In the genomic region with DNA sequence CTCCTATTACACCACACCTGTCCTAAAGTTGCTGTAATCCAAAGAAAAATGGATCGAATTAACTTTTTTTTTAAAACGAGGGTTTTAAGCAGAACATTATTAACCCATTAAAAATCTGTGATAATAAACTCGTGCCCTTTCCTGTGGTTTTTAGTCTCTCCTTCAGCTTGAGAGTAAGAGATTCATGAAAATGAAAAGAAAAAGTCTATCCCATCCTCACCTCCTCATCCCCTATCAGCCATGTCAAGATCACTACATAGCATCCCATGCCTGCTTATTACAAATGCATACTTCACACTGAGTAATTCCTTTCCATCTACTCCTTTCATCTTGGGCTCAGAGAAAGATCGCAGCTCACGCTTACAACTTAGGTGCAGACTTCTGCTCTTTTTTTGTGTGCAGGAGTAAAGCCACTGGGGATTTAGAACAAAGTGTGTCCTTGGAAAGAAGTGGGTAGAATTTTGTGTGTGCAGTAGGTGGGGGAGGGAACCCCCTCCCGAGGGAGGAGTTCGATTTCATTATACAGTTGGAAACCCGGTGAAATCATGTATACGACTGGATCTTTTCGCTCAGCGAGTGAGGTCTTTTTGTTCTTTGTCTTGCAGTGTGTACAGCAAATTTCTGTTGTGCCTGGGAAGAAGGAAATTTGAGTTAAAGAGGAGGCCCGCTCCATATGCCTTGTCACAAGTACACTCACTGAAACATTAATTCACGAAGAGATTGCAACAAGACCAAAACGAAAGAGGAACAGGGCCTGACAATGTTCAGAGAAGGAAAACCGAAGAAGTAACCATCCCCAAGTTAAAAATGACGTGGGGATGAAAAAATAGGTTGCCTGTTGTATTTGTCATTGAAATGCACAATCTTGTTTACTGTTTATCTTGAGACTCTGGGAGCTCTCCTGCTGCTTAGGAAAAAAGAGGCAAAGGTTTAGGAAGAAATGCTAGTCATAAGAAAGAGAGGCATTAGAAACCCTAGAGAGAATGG, we compare ENCODE assay signal across 8 cellular contexts.
DNase-seq lines count a peak whose midpoint lies in the region; ATAC-seq and TF ChIP-seq lines count a peak whose summit lies in the region.

No MANE protein-coding gene starts in this region.

- H3K27ac ChIP-seq in effector memory CD4-positive, alpha-beta T cell (ENCODE audit: insufficient read depth, low read length, poor library complexity, severe bottlenecking): peak overlapping the region; percentile 33

- H3K9me3 ChIP-seq in NT2/D1 (ENCODE audit: insufficient read depth, low read length): no peaks in the 10 kb centered on the region
- no peaks in the 10 kb centered on the region for H3K9me3 ChIP-seq in effector memory CD4-positive, alpha-beta T cell (ENCODE audit: control insufficient read depth, low read length)

- no peaks in the 10 kb centered on the region for H3K36me3 Mint-ChIP-seq in progenitor cell of endocrine pancreas (ENCODE audit: insufficient read depth)

- H3K27me3 ChIP-seq in NT2/D1 (ENCODE audit: insufficient read depth, insufficient read length): no peaks in the 10 kb centered on the region
- H3K27me3 ChIP-seq in effector memory CD4-positive, alpha-beta T cell (replicated peaks; ENCODE audit: control insufficient read depth, insufficient read depth, low read length, poor library complexity, severe bottlenecking): no peaks in the 10 kb centered on the region

- H3K9me3 Mint-ChIP-seq in progenitor cell of endocrine pancreas (ENCODE audit: low read depth): no peaks in the 10 kb centered on the region

- H3K4me1 ChIP-seq in NT2/D1 (ENCODE audit: insufficient read depth, insufficient read length): peaks cover 2% of the 10 kb centered on the region
- peaks cover 3% of the 10 kb centered on the region for H3K4me1 ChIP-seq in effector memory CD4-positive, alpha-beta T cell (ENCODE audit: control insufficient read depth, insufficient read depth, low read length, poor library complexity, severe bottlenecking)

- H3K27me3 Mint-ChIP-seq in progenitor cell of endocrine pancreas: no peaks in the 10 kb centered on the region

- H3K36me3 ChIP-seq in NT2/D1 (ENCODE audit: insufficient read depth, insufficient read length, low read length): no peaks in the 10 kb centered on the region
- no peaks in the 10 kb centered on the region for H3K36me3 ChIP-seq in effector memory CD4-positive, alpha-beta T cell (ENCODE audit: control insufficient read depth, insufficient read depth, low read length)

- DNase-seq in NT2/D1 (ENCODE audit: low read depth, low spot score) (peak; percentile 57), progenitor cell of endocrine pancreas (ENCODE audit: low spot score, unreplicated experiment) (no peak), GM10266 (ENCODE audit: extremely low spot score) (no peak), NCI-H226 (no peak)
- DNase-seq in effector memory CD4-positive, alpha-beta T cell: no peak
- DNase-seq in effector CD8-positive, alpha-beta T cell (lab: John Stamatoyannopoulos, UW): no peak

- H3K4me1 Mint-ChIP-seq in progenitor cell of endocrine pancreas (ENCODE audit: low read depth): peaks cover 58% of the 10 kb centered on the region

- no peak overlapping the region for H3K4me3 ChIP-seq in NT2/D1 (ENCODE audit: insufficient read length, low read depth)
- peak overlapping the region; percentile 40 for H3K4me3 ChIP-seq in effector memory CD4-positive, alpha-beta T cell (ENCODE audit: insufficient read depth, low read depth, low read length, poor library complexity, severe bottlenecking)

- H3K4me3 Mint-ChIP-seq in progenitor cell of endocrine pancreas (ENCODE audit: low read depth): peak overlapping the region; percentile 72

- TF ChIP-seq CTCF in progenitor cell of endocrine pancreas (IDR thresholded peaks at IDR 0.05; ENCODE audit: unreplicated experiment) (no peak), GM10266 (IDR thresholded peaks at IDR 0.05; ENCODE audit: control insufficient read depth, insufficient read depth, low read depth, missing control alignments) (no peak)

- peak overlapping the region; percentile 74 for H3K9ac ChIP-seq in NT2/D1 (ENCODE audit: insufficient read length, low read depth)

- H3K27ac Mint-ChIP-seq in progenitor cell of endocrine pancreas: peak overlapping the region; percentile 99

- ATAC-seq in GM18498 (IDR thresholded peaks at IDR 0.05; ENCODE audit: unreplicated experiment): peak; percentile 49
- peak; percentile 59 for ATAC-seq in HG02642 (IDR thresholded peaks at IDR 0.05; ENCODE audit: poor library complexity, unreplicated experiment)
